1 cellular context compared by ENCODE assay signal in the genomic region with DNA sequence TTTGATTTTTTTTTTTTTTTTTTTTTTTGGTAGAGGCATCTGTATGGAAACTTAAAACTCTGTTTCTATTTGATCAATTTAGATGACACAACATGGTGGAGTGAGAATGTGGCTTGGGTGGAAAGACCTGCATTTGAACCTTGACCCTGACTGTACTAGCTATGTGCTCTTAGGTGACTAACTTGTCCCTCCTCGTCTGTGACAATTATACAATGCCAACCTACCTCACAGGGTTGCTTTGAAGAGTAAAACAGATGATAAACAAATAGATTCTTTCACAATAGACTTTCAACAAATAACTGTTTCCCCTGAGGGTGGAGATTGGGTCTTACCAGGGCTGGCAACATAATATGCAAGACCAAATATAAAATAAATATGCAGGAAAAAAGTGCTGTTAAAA.
TF ChIP-seq lines count a peak whose summit lies in the region.

No MANE protein-coding gene starts in this region.

TF ChIP-seq in HepG2, 621 proteins besides CTCF, POLR2A, EP300 and RAD21 (continued from another document and continues in another):
- TF ChIP-seq HNF4G (IDR thresholded peaks at IDR 0.05; ENCODE audit: borderline replicate concordance, low read depth, low read length) (peak; percentile 78; the same call in 1 of the 2 replicates), HNF4G (CRISPR knock-in tag; IDR thresholded peaks at IDR 0.05; ENCODE audit: borderline replicate concordance, low read depth) (no peak; the same call in 1 of the 2 replicates), KDM6A (CRISPR knock-in tag; IDR thresholded peaks at IDR 0.05; ENCODE audit: low read depth) (peak; percentile 77), GATAD2A (CRISPR knock-in tag; IDR thresholded peaks at IDR 0.05) (peak; percentile 95), MAZ (IDR thresholded peaks at IDR 0.05; ENCODE audit: borderline replicate concordance, low read depth, low read length) (no peak), MAZ (CRISPR knock-in tag; IDR thresholded peaks at IDR 0.05; ENCODE audit: low read depth) (0 out of 2 replicates have a peak, but pooled peaks have one; percentile 33), TBX3 (IDR thresholded peaks at IDR 0.05; ENCODE audit: borderline replicate concordance) (peak; percentile 82), ZNF121 (CRISPR knock-in tag; IDR thresholded peaks at IDR 0.05) (peak; percentile 38), RXRA (CRISPR knock-in tag; IDR thresholded peaks at IDR 0.05) (peak; percentile 72; the same call in 1 of the 2 replicates), ETV5 (CRISPR knock-in tag; IDR thresholded peaks at IDR 0.05; ENCODE audit: borderline replicate concordance) (peak; percentile 45; the same call in 1 of the 2 replicates), TBX2 (CRISPR knock-in tag; IDR thresholded peaks at IDR 0.05; ENCODE audit: borderline replicate concordance) (peak; percentile 71; the same call in 1 of the 2 replicates), ZNF484 (CRISPR knock-in tag; IDR thresholded peaks at IDR 0.05; ENCODE audit: borderline replicate concordance, low read depth) (no peak), ZKSCAN1 (IDR thresholded peaks at IDR 0.05; ENCODE audit: low read length) (0 out of 2 replicates have a peak, but pooled peaks have one; percentile 42), ZNF792 (CRISPR knock-in tag; IDR thresholded peaks at IDR 0.05) (no peak; the same call in 1 of the 2 replicates), SP5 (CRISPR knock-in tag; IDR thresholded peaks at IDR 0.05; ENCODE audit: borderline replicate concordance, low read depth) (peak; percentile 92), FOXK2 (IDR thresholded peaks at IDR 0.05) (no peak), KDM3A (CRISPR knock-in tag; IDR thresholded peaks at IDR 0.05; ENCODE audit: low read depth) (0 out of 2 replicates have a peak, but pooled peaks have one; percentile 40), ZNF614 (CRISPR knock-in tag; IDR thresholded peaks at IDR 0.05; ENCODE audit: borderline replicate concordance) (peak; percentile 70; the same call in 1 of the 2 replicates), HNF4A (CRISPR knock-in tag; IDR thresholded peaks at IDR 0.05) (peak; percentile 89), ZZZ3 (CRISPR knock-in tag; IDR thresholded peaks at IDR 0.05; ENCODE audit: borderline replicate concordance) (no peak), ZNF737 (CRISPR knock-in tag; IDR thresholded peaks at IDR 0.05; ENCODE audit: borderline replicate concordance) (no peak), NR2F2 (IDR thresholded peaks at IDR 0.05; ENCODE audit: borderline replicate concordance, low read depth) (peak; percentile 77), CEBPB (IDR thresholded peaks at IDR 0.05; ENCODE audit: borderline replicate concordance, low read depth, low read length) (peak; percentile 68; the same call in 1 of the 2 replicates), NCOA5 (CRISPR knock-in tag; IDR thresholded peaks at IDR 0.05) (no peak), ZIK1 (CRISPR knock-in tag; IDR thresholded peaks at IDR 0.05; ENCODE audit: borderline replicate concordance, low read depth) (no peak), NBN (conservative IDR thresholded peaks at IDR 0.05) (no peak), NFIC (IDR thresholded peaks at IDR 0.05; ENCODE audit: low read length) (peak; percentile 74; the same call in 1 of the 2 replicates), ERF (CRISPR knock-in tag; IDR thresholded peaks at IDR 0.05) (peak; percentile 60; the same call in 1 of the 2 replicates), ZMYM4 (CRISPR knock-in tag; IDR thresholded peaks at IDR 0.05) (peak; percentile 61), ZNF292 (CRISPR knock-in tag; IDR thresholded peaks at IDR 0.05; ENCODE audit: borderline replicate concordance, low read depth) (peak; percentile 63; the same call in 1 of the 2 replicates), ASH2L (IDR thresholded peaks at IDR 0.05; ENCODE audit: insufficient read length, low read depth, low read length) (peak; percentile 43), ZNF24 (IDR thresholded peaks at IDR 0.05) (0 out of 2 replicates have a peak, but pooled peaks have one; percentile 16), HES4 (CRISPR knock-in tag; IDR thresholded peaks at IDR 0.05; ENCODE audit: borderline replicate concordance) (no peak), NR2F1 (CRISPR knock-in tag; IDR thresholded peaks at IDR 0.05) (peak; percentile 78 to 87; a peak in 3 of 4 replicates)
- TF ChIP-seq, protein P1, sequence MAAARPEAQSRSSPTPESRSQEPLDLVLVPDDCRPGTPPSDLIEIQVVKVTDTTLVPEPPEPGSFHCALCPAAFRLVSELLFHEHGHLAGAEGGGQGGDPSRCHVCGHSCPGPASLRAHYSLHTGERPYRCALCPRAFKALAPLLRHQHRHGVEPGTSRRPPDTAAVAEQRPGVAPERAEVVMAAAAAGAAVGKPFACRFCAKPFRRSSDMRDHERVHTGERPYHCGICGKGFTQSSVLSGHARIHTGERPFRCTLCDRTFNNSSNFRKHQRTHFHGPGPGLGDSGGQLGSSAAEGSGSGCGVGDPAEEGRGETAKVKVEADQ (CRISPR knock-in tag; IDR thresholded peaks at IDR 0.05; ENCODE audit: borderline replicate concordance), result 0 out of 2 replicates have a peak, but pooled peaks have one; percentile 42
- TF ChIP-seq, protein P2, sequence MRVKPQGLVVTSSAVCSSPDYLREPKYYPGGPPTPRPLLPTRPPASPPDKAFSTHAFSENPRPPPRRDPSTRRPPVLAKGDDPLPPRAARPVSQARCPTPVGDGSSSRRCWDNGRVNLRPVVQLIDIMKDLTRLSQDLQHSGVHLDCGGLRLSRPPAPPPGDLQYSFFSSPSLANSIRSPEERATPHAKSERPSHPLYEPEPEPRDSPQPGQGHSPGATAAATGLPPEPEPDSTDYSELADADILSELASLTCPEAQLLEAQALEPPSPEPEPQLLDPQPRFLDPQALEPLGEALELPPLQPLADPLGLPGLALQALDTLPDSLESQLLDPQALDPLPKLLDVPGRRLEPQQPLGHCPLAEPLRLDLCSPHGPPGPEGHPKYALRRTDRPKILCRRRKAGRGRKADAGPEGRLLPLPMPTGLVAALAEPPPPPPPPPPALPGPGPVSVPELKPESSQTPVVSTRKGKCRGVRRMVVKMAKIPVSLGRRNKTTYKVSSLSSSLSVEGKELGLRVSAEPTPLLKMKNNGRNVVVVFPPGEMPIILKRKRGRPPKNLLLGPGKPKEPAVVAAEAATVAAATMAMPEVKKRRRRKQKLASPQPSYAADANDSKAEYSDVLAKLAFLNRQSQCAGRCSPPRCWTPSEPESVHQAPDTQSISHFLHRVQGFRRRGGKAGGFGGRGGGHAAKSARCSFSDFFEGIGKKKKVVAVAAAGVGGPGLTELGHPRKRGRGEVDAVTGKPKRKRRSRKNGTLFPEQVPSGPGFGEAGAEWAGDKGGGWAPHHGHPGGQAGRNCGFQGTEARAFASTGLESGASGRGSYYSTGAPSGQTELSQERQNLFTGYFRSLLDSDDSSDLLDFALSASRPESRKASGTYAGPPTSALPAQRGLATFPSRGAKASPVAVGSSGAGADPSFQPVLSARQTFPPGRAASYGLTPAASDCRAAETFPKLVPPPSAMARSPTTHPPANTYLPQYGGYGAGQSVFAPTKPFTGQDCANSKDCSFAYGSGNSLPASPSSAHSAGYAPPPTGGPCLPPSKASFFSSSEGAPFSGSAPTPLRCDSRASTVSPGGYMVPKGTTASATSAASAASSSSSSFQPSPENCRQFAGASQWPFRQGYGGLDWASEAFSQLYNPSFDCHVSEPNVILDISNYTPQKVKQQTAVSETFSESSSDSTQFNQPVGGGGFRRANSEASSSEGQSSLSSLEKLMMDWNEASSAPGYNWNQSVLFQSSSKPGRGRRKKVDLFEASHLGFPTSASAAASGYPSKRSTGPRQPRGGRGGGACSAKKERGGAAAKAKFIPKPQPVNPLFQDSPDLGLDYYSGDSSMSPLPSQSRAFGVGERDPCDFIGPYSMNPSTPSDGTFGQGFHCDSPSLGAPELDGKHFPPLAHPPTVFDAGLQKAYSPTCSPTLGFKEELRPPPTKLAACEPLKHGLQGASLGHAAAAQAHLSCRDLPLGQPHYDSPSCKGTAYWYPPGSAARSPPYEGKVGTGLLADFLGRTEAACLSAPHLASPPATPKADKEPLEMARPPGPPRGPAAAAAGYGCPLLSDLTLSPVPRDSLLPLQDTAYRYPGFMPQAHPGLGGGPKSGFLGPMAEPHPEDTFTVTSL (CRISPR knock-in tag; IDR thresholded peaks at IDR 0.05; ENCODE audit: borderline replicate concordance), result peak; percentile 79; the same call in 1 of the 2 replicates
- TF ChIP-seq, protein P3, sequence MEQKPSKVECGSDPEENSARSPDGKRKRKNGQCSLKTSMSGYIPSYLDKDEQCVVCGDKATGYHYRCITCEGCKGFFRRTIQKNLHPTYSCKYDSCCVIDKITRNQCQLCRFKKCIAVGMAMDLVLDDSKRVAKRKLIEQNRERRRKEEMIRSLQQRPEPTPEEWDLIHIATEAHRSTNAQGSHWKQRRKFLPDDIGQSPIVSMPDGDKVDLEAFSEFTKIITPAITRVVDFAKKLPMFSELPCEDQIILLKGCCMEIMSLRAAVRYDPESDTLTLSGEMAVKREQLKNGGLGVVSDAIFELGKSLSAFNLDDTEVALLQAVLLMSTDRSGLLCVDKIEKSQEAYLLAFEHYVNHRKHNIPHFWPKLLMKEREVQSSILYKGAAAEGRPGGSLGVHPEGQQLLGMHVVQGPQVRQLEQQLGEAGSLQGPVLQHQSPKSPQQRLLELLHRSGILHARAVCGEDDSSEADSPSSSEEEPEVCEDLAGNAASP (CRISPR knock-in tag; IDR thresholded peaks at IDR 0.05; ENCODE audit: borderline replicate concordance), result peak; percentile 62; the same call in 1 of the 2 replicates
- TF ChIP-seq, protein P4, sequence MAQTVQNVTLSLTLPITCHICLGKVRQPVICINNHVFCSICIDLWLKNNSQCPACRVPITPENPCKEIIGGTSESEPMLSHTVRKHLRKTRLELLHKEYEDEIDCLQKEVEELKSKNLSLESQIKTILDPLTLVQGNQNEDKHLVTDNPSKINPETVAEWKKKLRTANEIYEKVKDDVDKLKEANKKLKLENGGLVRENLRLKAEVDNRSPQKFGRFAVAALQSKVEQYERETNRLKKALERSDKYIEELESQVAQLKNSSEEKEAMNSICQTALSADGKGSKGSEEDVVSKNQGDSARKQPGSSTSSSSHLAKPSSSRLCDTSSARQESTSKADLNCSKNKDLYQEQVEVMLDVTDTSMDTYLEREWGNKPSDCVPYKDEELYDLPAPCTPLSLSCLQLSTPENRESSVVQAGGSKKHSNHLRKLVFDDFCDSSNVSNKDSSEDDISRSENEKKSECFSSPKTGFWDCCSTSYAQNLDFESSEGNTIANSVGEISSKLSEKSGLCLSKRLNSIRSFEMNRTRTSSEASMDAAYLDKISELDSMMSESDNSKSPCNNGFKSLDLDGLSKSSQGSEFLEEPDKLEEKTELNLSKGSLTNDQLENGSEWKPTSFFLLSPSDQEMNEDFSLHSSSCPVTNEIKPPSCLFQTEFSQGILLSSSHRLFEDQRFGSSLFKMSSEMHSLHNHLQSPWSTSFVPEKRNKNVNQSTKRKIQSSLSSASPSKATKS (CRISPR knock-in tag; IDR thresholded peaks at IDR 0.05), result no peak
- TF ChIP-seq, protein P5, sequence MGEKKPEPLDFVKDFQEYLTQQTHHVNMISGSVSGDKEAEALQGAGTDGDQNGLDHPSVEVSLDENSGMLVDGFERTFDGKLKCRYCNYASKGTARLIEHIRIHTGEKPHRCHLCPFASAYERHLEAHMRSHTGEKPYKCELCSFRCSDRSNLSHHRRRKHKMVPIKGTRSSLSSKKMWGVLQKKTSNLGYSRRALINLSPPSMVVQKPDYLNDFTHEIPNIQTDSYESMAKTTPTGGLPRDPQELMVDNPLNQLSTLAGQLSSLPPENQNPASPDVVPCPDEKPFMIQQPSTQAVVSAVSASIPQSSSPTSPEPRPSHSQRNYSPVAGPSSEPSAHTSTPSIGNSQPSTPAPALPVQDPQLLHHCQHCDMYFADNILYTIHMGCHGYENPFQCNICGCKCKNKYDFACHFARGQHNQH (CRISPR knock-in tag; IDR thresholded peaks at IDR 0.05), result 0 out of 2 replicates have a peak, but pooled peaks have one; percentile 27
- TF ChIP-seq, protein P6, sequence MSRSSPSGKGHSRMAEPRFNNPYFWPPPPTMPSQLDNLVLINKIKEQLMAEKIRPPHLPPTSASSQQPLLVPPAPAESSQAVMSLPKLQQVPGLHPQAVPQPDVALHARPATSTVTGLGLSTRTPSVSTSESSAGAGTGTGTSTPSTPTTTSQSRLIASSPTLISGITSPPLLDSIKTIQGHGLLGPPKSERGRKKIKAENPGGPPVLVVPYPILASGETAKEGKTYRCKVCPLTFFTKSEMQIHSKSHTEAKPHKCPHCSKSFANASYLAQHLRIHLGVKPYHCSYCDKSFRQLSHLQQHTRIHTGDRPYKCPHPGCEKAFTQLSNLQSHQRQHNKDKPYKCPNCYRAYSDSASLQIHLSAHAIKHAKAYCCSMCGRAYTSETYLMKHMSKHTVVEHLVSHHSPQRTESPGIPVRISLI (CRISPR knock-in tag; IDR thresholded peaks at IDR 0.05; ENCODE audit: borderline replicate concordance), result peak; percentile 77; the same call in 1 of the 2 replicates
- TF ChIP-seq, protein P7, sequence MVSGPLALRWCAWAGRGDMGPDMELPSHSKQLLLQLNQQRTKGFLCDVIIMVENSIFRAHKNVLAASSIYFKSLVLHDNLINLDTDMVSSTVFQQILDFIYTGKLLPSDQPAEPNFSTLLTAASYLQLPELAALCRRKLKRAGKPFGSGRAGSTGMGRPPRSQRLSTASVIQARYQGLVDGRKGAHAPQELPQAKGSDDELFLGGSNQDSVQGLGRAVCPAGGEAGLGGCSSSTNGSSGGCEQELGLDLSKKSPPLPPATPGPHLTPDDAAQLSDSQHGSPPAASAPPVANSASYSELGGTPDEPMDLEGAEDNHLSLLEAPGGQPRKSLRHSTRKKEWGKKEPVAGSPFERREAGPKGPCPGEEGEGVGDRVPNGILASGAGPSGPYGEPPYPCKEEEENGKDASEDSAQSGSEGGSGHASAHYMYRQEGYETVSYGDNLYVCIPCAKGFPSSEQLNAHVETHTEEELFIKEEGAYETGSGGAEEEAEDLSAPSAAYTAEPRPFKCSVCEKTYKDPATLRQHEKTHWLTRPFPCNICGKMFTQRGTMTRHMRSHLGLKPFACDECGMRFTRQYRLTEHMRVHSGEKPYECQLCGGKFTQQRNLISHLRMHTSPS (CRISPR knock-in tag; IDR thresholded peaks at IDR 0.05; ENCODE audit: low read depth), result peak; percentile 45; the same call in 1 of the 2 replicates
- TF ChIP-seq, protein P8, sequence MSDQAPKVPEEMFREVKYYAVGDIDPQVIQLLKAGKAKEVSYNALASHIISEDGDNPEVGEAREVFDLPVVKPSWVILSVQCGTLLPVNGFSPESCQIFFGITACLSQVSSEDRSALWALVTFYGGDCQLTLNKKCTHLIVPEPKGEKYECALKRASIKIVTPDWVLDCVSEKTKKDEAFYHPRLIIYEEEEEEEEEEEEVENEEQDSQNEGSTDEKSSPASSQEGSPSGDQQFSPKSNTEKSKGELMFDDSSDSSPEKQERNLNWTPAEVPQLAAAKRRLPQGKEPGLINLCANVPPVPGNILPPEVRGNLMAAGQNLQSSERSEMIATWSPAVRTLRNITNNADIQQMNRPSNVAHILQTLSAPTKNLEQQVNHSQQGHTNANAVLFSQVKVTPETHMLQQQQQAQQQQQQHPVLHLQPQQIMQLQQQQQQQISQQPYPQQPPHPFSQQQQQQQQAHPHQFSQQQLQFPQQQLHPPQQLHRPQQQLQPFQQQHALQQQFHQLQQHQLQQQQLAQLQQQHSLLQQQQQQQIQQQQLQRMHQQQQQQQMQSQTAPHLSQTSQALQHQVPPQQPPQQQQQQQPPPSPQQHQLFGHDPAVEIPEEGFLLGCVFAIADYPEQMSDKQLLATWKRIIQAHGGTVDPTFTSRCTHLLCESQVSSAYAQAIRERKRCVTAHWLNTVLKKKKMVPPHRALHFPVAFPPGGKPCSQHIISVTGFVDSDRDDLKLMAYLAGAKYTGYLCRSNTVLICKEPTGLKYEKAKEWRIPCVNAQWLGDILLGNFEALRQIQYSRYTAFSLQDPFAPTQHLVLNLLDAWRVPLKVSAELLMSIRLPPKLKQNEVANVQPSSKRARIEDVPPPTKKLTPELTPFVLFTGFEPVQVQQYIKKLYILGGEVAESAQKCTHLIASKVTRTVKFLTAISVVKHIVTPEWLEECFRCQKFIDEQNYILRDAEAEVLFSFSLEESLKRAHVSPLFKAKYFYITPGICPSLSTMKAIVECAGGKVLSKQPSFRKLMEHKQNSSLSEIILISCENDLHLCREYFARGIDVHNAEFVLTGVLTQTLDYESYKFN (CRISPR knock-in tag; conservative IDR thresholded peaks at IDR 0.05), result peak; percentile 91
